Comparison of ENCODE assay signal across 1 cellular context in genomic region chr10:97914171-97914836, GRCh38.
TF ChIP-seq lines count a peak whose summit lies in the region.

No MANE protein-coding gene starts in this region.

TF ChIP-seq in A549, 52 proteins besides CTCF, POLR2A, EP300 and RAD21 (continued from another document):
- no peak for TF ChIP-seq REST (IDR thresholded peaks at IDR 0.05)
- no peak for TF ChIP-seq CHD2 (IDR thresholded peaks at IDR 0.05; ENCODE audit: low read length, partially characterized antibody)
- TF ChIP-seq FOXS1 (CRISPR knock-in tag; IDR thresholded peaks at IDR 0.05) = no peak
- no peak for TF ChIP-seq CBX2 (IDR thresholded peaks at IDR 0.05; ENCODE audit: borderline replicate concordance, low read depth)
- TF ChIP-seq EHMT2 (IDR thresholded peaks at IDR 0.05; ENCODE audit: low read depth) = no peak
- no peak for TF ChIP-seq RCOR1 (IDR thresholded peaks at IDR 0.05; ENCODE audit: low read depth, low read length)
